21 cellular contexts compared by ENCODE assay signal in the genomic region with DNA sequence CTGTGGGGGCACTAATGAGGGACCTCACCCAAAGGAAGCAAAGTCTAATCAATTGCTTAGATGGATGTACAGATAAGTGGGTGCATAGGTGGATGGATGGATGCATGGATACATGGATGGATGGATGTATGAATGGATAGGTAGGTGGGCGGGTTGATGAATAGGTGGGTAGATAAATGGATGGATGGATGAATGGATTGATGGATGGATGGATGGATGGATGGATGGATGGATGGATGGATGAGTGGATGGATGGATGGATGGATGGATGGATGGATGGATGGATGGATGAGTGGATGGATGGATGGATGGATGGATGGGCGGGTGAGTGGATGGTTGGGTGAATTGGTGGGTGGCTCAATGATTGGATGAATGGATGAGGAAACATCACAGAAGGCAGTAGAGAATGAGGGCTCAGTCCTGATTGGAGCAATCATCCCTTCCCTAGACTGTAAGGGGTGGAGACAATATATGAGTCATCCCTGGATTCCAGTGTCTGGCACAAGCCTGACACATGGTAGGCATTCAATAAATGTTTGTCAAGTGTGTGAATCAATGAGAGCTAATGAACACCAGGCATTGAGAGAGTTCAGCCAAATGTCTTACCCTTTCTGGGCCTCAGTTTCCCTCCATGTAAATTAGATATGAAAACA. TPM values are rescaled to one million over a fixed set of nuclear protein-coding genes. Genes with fewer than 3 reads are reported as not detected.
DNase-seq lines count a peak whose midpoint lies in the region; ATAC-seq and TF ChIP-seq lines count a peak whose summit lies in the region.
"Had no signal": no experiment of that assay in that cellular context is flagged by ENCODE, and none has a peak within 500 bp of the region (broad histone marks: within the 10 kb centered on the region; RNA-seq: fewer than 3 reads in every experiment).

No MANE protein-coding gene starts in this region.

- H3K9me3 Mint-ChIP-seq in mesothelial cell of epicardium, result peaks cover 8% of the 10 kb centered on the region
- H3K9me3 Mint-ChIP-seq: activated T-helper 17 cell treated with anti-CD3 and anti-CD28 coated beads, Interleukin-2, amount 50 U/mL, for 72 hours; CD4-positive, alpha-beta T cell had no signal

- no peak overlapping the region for H3K56ac ChIP-seq in mesendoderm (ENCODE audit: low read length)

- no peak overlapping the region for H3K27ac Mint-ChIP-seq in mesothelial cell of epicardium
- H3K27ac Mint-ChIP-seq: activated CD8-positive, alpha-beta memory T cell treated with anti-CD3 and anti-CD28 coated beads, Interleukin-2, amount 10 ng/mL, durations not matched to agents 7 days and 5 days; activated T-helper 17 cell treated with anti-CD3 and anti-CD28 coated beads, Interleukin-2, amount 50 U/mL, for 72 hours; CD4-positive, alpha-beta T cell had no signal

- no CpG with 5 or more reads among the region's 2 CpGs for WGBS in mesendoderm (ENCODE audit: extremely low coverage, insufficient coverage, low lambda C conversion rate)

- no peak overlapping the region for H3K4ac ChIP-seq in mesendoderm (ENCODE audit: low read depth, low read length)

- H3K4me1 Mint-ChIP-seq in mesothelial cell of epicardium, result no peaks in the 10 kb centered on the region
- H3K4me1 Mint-ChIP-seq: activated T-helper 17 cell treated with anti-CD3 and anti-CD28 coated beads, Interleukin-2, amount 50 U/mL, for 72 hours had no signal

- DNase-seq in A172 (ENCODE audit: low spot score) (peak; percentile 32), ELR (ENCODE audit: low read depth) (peak; percentile 39), RKO (ENCODE audit: low spot score) (peak; percentile 20), mesothelial cell of epicardium (ENCODE audit: low spot score in 2 of 2, unreplicated experiment in 2 of 2) (no peak), mesendoderm (no peak)
- DNase-seq in effector CD4-positive, alpha-beta T cell, result no peak
- DNase-seq: ACHN; activated CD8-positive, alpha-beta memory T cell treated with anti-CD3 and anti-CD28 coated beads, Interleukin-2, amount 10 ng/mL, durations not matched to agents 7 days and 5 days; CD4-positive, alpha-beta T cell; central memory CD4-positive, alpha-beta T cell; DMS79; esophagus squamous epithelium; naive thymus-derived CD8-positive, alpha-beta T cell; NCI-H1694; NCI-H226; Peyer's patch; right cardiac atrium had no signal

- no peak overlapping the region for H3K9ac ChIP-seq in mesendoderm (ENCODE audit: low read length)

- H2BK120ac ChIP-seq in mesendoderm (ENCODE audit: low read depth, low read length), result no peak overlapping the region

- no peak overlapping the region for H2BK15ac ChIP-seq in mesendoderm (replicated peaks; ENCODE audit: low read depth)

- H3K4me3 Mint-ChIP-seq in mesothelial cell of epicardium, result no peak overlapping the region
- H3K4me3 Mint-ChIP-seq: activated CD8-positive, alpha-beta memory T cell treated with anti-CD3 and anti-CD28 coated beads, Interleukin-2, amount 10 ng/mL, durations not matched to agents 7 days and 5 days; activated T-helper 17 cell treated with anti-CD3 and anti-CD28 coated beads, Interleukin-2, amount 50 U/mL, for 72 hours; CD4-positive, alpha-beta T cell; naive thymus-derived CD8-positive, alpha-beta T cell had no signal

- no peak overlapping the region for H3K23ac ChIP-seq in mesendoderm (ENCODE audit: low read length)

- ATAC-seq in esophagus mucosa, result peak; percentile 36
- ATAC-seq in GM18511 (IDR thresholded peaks at IDR 0.05; ENCODE audit: unreplicated experiment), result no peak

- no peak overlapping the region for H4K5ac ChIP-seq in mesendoderm (ENCODE audit: low read length)

- no peaks in the 10 kb centered on the region for H3K36me3 ChIP-seq in mesendoderm (ENCODE audit: control insufficient read depth, insufficient read depth, low read length)
- H3K36me3 ChIP-seq: esophagus squamous epithelium, Peyer's patch, thoracic aorta had no signal

- no peak overlapping the region for H2AK5ac ChIP-seq in mesendoderm (ENCODE audit: low read length)

- H3K4me3 ChIP-seq in mesendoderm (ENCODE audit: low read length), result no peak overlapping the region
- H3K4me3 ChIP-seq: esophagus squamous epithelium, Peyer's patch, thoracic aorta had no signal

- no peak overlapping the region for H3K27ac ChIP-seq in mesendoderm (ENCODE audit: low read depth, low read length)
- H3K27ac ChIP-seq: esophagus squamous epithelium, Peyer's patch, thoracic aorta had no signal

- H3K18ac ChIP-seq in mesendoderm (ENCODE audit: low read length), result no peak overlapping the region

- no peak for TF ChIP-seq CTCF in mesothelial cell of epicardium (IDR thresholded peaks at IDR 0.05; ENCODE audit: unreplicated experiment)

- H3K36me3 Mint-ChIP-seq in mesothelial cell of epicardium, result no peaks in the 10 kb centered on the region
- H3K36me3 Mint-ChIP-seq: activated CD8-positive, alpha-beta memory T cell treated with anti-CD3 and anti-CD28 coated beads, Interleukin-2, amount 10 ng/mL, durations not matched to agents 7 days and 5 days had no signal

- no peaks in the 10 kb centered on the region for H3K27me3 Mint-ChIP-seq in mesothelial cell of epicardium (ENCODE audit: low read depth)

- H3K79me1 ChIP-seq in mesendoderm (ENCODE audit: low read length), result no peaks in the 10 kb centered on the region

- H3K4me2 ChIP-seq in mesendoderm (ENCODE audit: low read length), result no peak overlapping the region

- no peak overlapping the region for H2BK5ac ChIP-seq in mesendoderm (ENCODE audit: low read length)

- no peaks in the 10 kb centered on the region for H3K4me1 ChIP-seq in mesendoderm (ENCODE audit: control insufficient read depth, low read depth, low read length)
- H3K4me1 ChIP-seq: Peyer's patch had no signal

- H4K8ac ChIP-seq in mesendoderm (ENCODE audit: low read depth, low read length), result no peak overlapping the region

- no peaks in the 10 kb centered on the region for H3K79me2 ChIP-seq in mesendoderm (ENCODE audit: control insufficient read depth, insufficient read depth, low read length)

- H3K27me3 ChIP-seq in mesendoderm (ENCODE audit: insufficient read depth, low read length, poor library complexity), result no peaks in the 10 kb centered on the region
- H3K27me3 ChIP-seq: Peyer's patch had no signal

RNA-seq across cellular contexts. Expression of gene PXYLP1, which starts 40.4 kb away (rescaled TPM):
- 5.6 TPM in 2 replicates for total RNA-seq in A172 (2014; rRNA removed; shearing (Covaris generic))
- total RNA-seq in esophagus mucosa (1.5 TPM), mesothelial cell of epicardium (40.5 to 45.6 TPM (median 40.9 TPM) in 3 replicates)
- 28.8 TPM for polyA plus RNA-seq in mesendoderm (2013, experiment 1 of 2)
- polyA plus RNA-seq in mesendoderm (2013, experiment 2 of 2), result 30.6 TPM

Comparison
In these comparisons a context has a peak if more than half of its experiments do, and no peak if none do; other contexts are left out.
1. DNase-seq: peak in A172 (single experiment), ELR (single experiment) and RKO (single experiment); none in effector CD4-positive, alpha-beta T cell (single experiment), mesothelial cell of epicardium (0 of 2) and mesendoderm (single experiment).